Comparison of ENCODE assay signal across 12 cellular contexts in the genomic region with DNA sequence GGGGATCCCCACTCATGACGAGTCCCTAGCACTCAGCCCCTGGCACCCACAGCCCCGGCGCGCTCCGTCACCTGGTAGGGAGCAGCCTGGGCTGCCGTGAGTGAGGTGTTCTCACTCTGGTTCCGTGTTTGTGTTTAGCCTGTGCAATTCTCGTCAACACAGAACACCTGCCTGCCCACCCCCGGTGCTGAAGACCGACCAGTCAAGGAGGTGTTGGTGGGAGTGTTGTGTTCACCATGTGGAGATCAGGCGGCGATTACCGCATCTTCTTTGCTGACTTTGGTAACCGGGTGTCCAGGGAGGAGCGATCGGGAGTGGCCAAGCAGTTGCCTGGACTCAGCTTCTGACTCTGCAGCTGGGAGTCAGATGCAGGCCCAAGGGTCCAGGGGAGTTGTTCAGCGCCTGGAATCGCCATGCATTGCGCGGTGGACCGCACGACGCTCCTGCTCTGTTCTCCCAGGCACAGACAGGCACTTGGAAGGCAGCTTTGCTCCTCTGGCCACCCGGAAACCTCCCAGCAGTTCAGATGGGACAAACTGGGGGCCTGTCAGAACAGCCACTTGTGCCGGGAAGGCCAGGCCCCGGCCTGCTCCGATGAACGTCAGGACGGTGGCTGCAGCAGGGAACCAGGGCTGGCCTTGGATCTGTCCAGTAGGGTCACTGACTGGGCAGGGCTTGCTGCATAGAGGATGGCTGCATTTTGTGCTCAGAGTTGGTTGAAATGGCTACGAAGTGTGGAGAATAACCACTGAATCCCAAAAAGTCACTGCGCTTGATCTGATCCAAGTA. TPM values are rescaled to one million over a fixed set of nuclear protein-coding genes. Genes with fewer than 3 reads are reported as not detected.
DNase-seq lines count a peak whose midpoint lies in the region; ATAC-seq, FAIRE-seq and TF ChIP-seq lines count a peak whose summit lies in the region.
"Had no signal": no experiment of that assay in that cellular context is flagged by ENCODE, and none has a peak within 500 bp of the region (broad histone marks: within the 10 kb centered on the region; RNA-seq: fewer than 3 reads in every experiment).

No MANE protein-coding gene starts in this region.

- intact Hi-C loops in activated CD8-positive, alpha-beta T cell treated with anti-CD3 and anti-CD28 coated beads for 36 hours (cut with micrococcal nuclease), result no loop called here
- intact Hi-C loops in HepG2 (cut with micrococcal nuclease; ENCODE audit: unreplicated experiment), result no loop called here

- no peak for TF ChIP-seq RAD21 in HepG2 (CRISPR knock-in tag; IDR thresholded peaks at IDR 0.05)

- H3K4me1 ChIP-seq in HepG2 (ENCODE audit: insufficient read depth, low read length), result peaks cover 32% of the 10 kb centered on the region

- H3K4me1 Mint-ChIP-seq in activated naive CD4-positive, alpha-beta T cell treated with anti-CD3 and anti-CD28 coated beads, Interleukin-2, amount 10 ng/mL, durations not matched to agents 7 days and 5 days, result peaks cover 30% of the 10 kb centered on the region
- peaks cover 20% of the 10 kb centered on the region for H3K4me1 Mint-ChIP-seq in activated CD8-positive, alpha-beta T cell treated with anti-CD3 and anti-CD28 coated beads for 36 hours (ENCODE audit: low read depth)
- peaks cover 7% of the 10 kb centered on the region for H3K4me1 Mint-ChIP-seq in type B pancreatic cell (ENCODE audit: unreplicated experiment)

- H3K36me3 ChIP-seq in HepG2 (replicated peaks in 1 of 2; ENCODE audit: control insufficient read depth in 1 of 2, insufficient read depth in 2 of 2, low read length in 2 of 2), result peaks cover 0 to 4% of the 10 kb centered on the region in 2 experiments; a peak in 2 of 5 replicates

- no TSS peak for BruUV-seq in HepG2 (replicated peaks; lab: Mats Ljungman, UMichigan)

- H3K9me3 ChIP-seq in HepG2 (ENCODE audit: low read length), result no peaks in the 10 kb centered on the region
- H3K9me3 ChIP-seq: thoracic aorta had no signal

- H2AFZ ChIP-seq in HepG2 (ENCODE audit: low read length), result no peak overlapping the region

- H3K27ac ChIP-seq in HepG2 (ENCODE audit: extremely low read length, insufficient read depth, low read length), result no peak overlapping the region
- H3K27ac ChIP-seq: epithelial cell of prostate had no signal

- H3K27ac Mint-ChIP-seq in activated naive CD4-positive, alpha-beta T cell treated with anti-CD3 and anti-CD28 coated beads, Interleukin-2, amount 10 ng/mL, durations not matched to agents 7 days and 5 days, result peak overlapping the region; percentile 79
- H3K27ac Mint-ChIP-seq in activated CD8-positive, alpha-beta T cell treated with anti-CD3 and anti-CD28 coated beads for 36 hours, result peak overlapping the region; percentile 81
- H3K27ac Mint-ChIP-seq in type B pancreatic cell, result peak overlapping the region; percentile 73

- FAIRE-seq in HepG2 (lab: Jason Lieb, UNC), result no peak

- peak overlapping the region; percentile 87; the same call in 1 of the 2 replicates for H3K9ac ChIP-seq in HepG2 (ENCODE audit: insufficient read depth, low read depth, low read length)

- H3K4me2 ChIP-seq in HepG2 (ENCODE audit: low read depth, low read length), result peak overlapping the region; percentile 82

- peaks cover 5 to 14% of the 10 kb centered on the region in 2 experiments; a peak in 4 of 5 replicates for H3K27me3 ChIP-seq in HepG2 (ENCODE audit: control insufficient read depth in 1 of 2, insufficient read depth in 2 of 2, low read length in 2 of 2)

- DNase-seq in activated naive CD4-positive, alpha-beta T cell treated with anti-CD3 and anti-CD28 coated beads, Interleukin-2, amount 10 ng/mL, durations not matched to agents 7 days and 5 days, result peak; percentile 27
- no peak for DNase-seq in activated naive CD4-positive, alpha-beta T cell (lab: John Stamatoyannopoulos, UW)
- no peak for DNase-seq in activated CD8-positive, alpha-beta T cell treated with anti-CD3 and anti-CD28 coated beads for 36 hours
- DNase-seq in HepG2 (ENCODE audit: low spot score) (no peak), type B pancreatic cell (ENCODE audit: extremely low spot score, unreplicated experiment) (no peak), mucosa of gallbladder (ENCODE audit: low spot score) (no peak), GF-D8 (lab: John Stamatoyannopoulos, UW) (no peak)
- DNase-seq: activated CD4-positive, alpha-beta T cell treated with anti-CD3 and anti-CD28 coated beads for 1 hour; DMS 273 treated with DMSO at 0.1 percent for 48 hours had no signal

- peaks cover 23% of the 10 kb centered on the region for H3K27me3 Mint-ChIP-seq in activated naive CD4-positive, alpha-beta T cell treated with anti-CD3 and anti-CD28 coated beads, Interleukin-2, amount 10 ng/mL, durations not matched to agents 7 days and 5 days
- peaks cover 2% of the 10 kb centered on the region for H3K27me3 Mint-ChIP-seq in activated CD8-positive, alpha-beta T cell treated with anti-CD3 and anti-CD28 coated beads for 36 hours
- H3K27me3 Mint-ChIP-seq in type B pancreatic cell, result no peaks in the 10 kb centered on the region

- 89% methylated on average over 16 of the region's 31 CpGs for WGBS in HepG2 (ENCODE audit: low lambda C conversion rate)

- POLR2A ChIA-PET in activated CD8-positive, alpha-beta T cell treated with anti-CD3 and anti-CD28 coated beads for 36 hours (lab: Charles Lee), result interaction anchor here (0.8 to 3.6 kb wide), 9 partner anchors 8 to 141 kb away, joined by 3 to 31 read pairs (median 5); partner anchors contain the start of genes CEP72 and EXOC3
- POLR2A ChIA-PET in HepG2 (lab: Yijun Ruan, JAX), result interaction anchor here (2.6 kb wide), 1 partner anchor 25 kb away, joined by 14 read pairs; no protein-coding TSS in a partner anchor

- no peak for TF ChIP-seq CTCF in activated CD8-positive, alpha-beta T cell treated with anti-CD3 and anti-CD28 coated beads for 36 hours (IDR thresholded peaks at IDR 0.05)
- TF ChIP-seq CTCF in HepG2 (CRISPR knock-in tag; IDR thresholded peaks at IDR 0.05) (no peak), type B pancreatic cell (conservative IDR thresholded peaks at IDR 0.05) (no peak)

- CTCF ChIA-PET in activated naive CD4-positive, alpha-beta T cell treated with anti-CD3 and anti-CD28 coated beads, Interleukin-2, amount 10 ng/mL, durations not matched to agents 7 days and 5 days (lab: Charles Lee), result interaction anchor here (1.2 to 1.3 kb wide), 2 partner anchors 17 to 24 kb away, joined by 4 to 6 read pairs; no protein-coding TSS in a partner anchor
- CTCF ChIA-PET in activated CD8-positive, alpha-beta T cell treated with anti-CD3 and anti-CD28 coated beads for 36 hours (lab: Charles Lee), result interaction anchor here (1.0 to 3.3 kb wide), 5 partner anchors 20 to 154 kb away, joined by 3 to 28 read pairs (median 4); no protein-coding TSS in a partner anchor
- CTCF ChIA-PET in HepG2 (lab: Yijun Ruan, JAX; ENCODE audit: low intra/inter-chr PET ratio, low total read pairs), result no interaction called here

- in situ Hi-C loops in HepG2 (cut with HindIII; ENCODE audit: extremely low pct_ligation_motif_present, low pct_unique_long_range_greater_than_20kb), result no loop called here

- no peaks in the 10 kb centered on the region for H3K9me3 Mint-ChIP-seq in activated naive CD4-positive, alpha-beta T cell treated with anti-CD3 and anti-CD28 coated beads, Interleukin-2, amount 10 ng/mL, durations not matched to agents 7 days and 5 days
- H3K9me3 Mint-ChIP-seq in activated CD8-positive, alpha-beta T cell treated with anti-CD3 and anti-CD28 coated beads for 36 hours, result no peaks in the 10 kb centered on the region
- H3K9me3 Mint-ChIP-seq in type B pancreatic cell, result no peaks in the 10 kb centered on the region

- peaks cover 3% of the 10 kb centered on the region for H3K79me2 ChIP-seq in HepG2 (ENCODE audit: insufficient read depth, low read length)

- no peak for TF ChIP-seq POLR2A in HepG2 (IDR thresholded peaks at IDR 0.05; ENCODE audit: insufficient read depth in 1 of 2, low read depth in 2 of 2, low read length in 2 of 2)

- H3K4me3 Mint-ChIP-seq in activated naive CD4-positive, alpha-beta T cell treated with anti-CD3 and anti-CD28 coated beads, Interleukin-2, amount 10 ng/mL, durations not matched to agents 7 days and 5 days, result peak overlapping the region; percentile 75
- peak overlapping the region; percentile 90 for H3K4me3 Mint-ChIP-seq in activated CD8-positive, alpha-beta T cell treated with anti-CD3 and anti-CD28 coated beads for 36 hours
- peak overlapping the region; percentile 78 for H3K4me3 Mint-ChIP-seq in type B pancreatic cell

- TF ChIP-seq EP300 in HepG2 (IDR thresholded peaks at IDR 0.05; ENCODE audit: low read depth in 2 of 2, low read length in 2 of 2) (no peak), HepG2 (CRISPR knock-in tag; IDR thresholded peaks at IDR 0.05; ENCODE audit: borderline replicate concordance) (no peak)

- peaks cover 15% of the 10 kb centered on the region for H3K36me3 Mint-ChIP-seq in activated naive CD4-positive, alpha-beta T cell treated with anti-CD3 and anti-CD28 coated beads, Interleukin-2, amount 10 ng/mL, durations not matched to agents 7 days and 5 days
- H3K36me3 Mint-ChIP-seq in activated CD8-positive, alpha-beta T cell treated with anti-CD3 and anti-CD28 coated beads for 36 hours (ENCODE audit: low read depth), result peaks cover 33% of the 10 kb centered on the region
- H3K36me3 Mint-ChIP-seq in type B pancreatic cell, result no peaks in the 10 kb centered on the region

- peaks cover 4% of the 10 kb centered on the region; the same call in 1 of the 2 replicates for H4K20me1 ChIP-seq in HepG2 (ENCODE audit: insufficient read depth, low read length)

- H3K4me3 ChIP-seq in HepG2 (replicated peaks in 1 of 3; ENCODE audit: insufficient read depth in 1 of 3, low read depth in 2 of 3, low read length in 3 of 3), result peak overlapping the region in 1 of 3 experiments; percentile 52; a peak in 1 of 6 replicates

- ATAC-seq in activated CD8-positive, alpha-beta T cell treated with anti-CD3 and anti-CD28 coated beads for 36 hours, result no peak
- ATAC-seq in HepG2, result no peak
- ATAC-seq in GM18520 (IDR thresholded peaks at IDR 0.05; ENCODE audit: unreplicated experiment), result no peak

RNA-seq across cellular contexts. Expression of gene EXOC3, which starts 28.2 kb away (rescaled TPM):
- 10 to 100 TPM; 65.9 to 67.6 TPM for total RNA-seq in activated CD8-positive, alpha-beta T cell treated with anti-CD3 and anti-CD28 coated beads for 36 hours
- 16.0 and 20.5 TPM in 2 replicates for total RNA-seq in HepG2 (2016; rRNA removed; fragmentation: Illumina TruSeq; extraction: Trizol)
- 7.2 and 7.9 TPM in 2 replicates for total RNA-seq in HepG2 (2016; cell fraction: cytosol; rRNA removed; fragmentation: Illumina TruSeq; extraction: Trizol; ENCODE audit: low read depth)
- 14.6 and 19.5 TPM in 2 replicates for total RNA-seq in HepG2 (2016; cell fraction: insoluble cytoplasmic fraction; rRNA removed; fragmentation: Illumina TruSeq; extraction: Trizol)
- total RNA-seq in HepG2 (2016; cell fraction: membrane; rRNA removed; fragmentation: Illumina TruSeq; extraction: Trizol), result 13.8 and 14.1 TPM in 2 replicates
- total RNA-seq in HepG2 (2016; cell fraction: nucleus; rRNA removed; fragmentation: Illumina TruSeq; extraction: Trizol), result 11.2 and 13.3 TPM in 2 replicates
- polyA plus RNA-seq in HepG2 (2011; rRNA removed), result 9.2 and 11.8 TPM in 2 replicates
- 6.8 and 8.3 TPM in 2 replicates for polyA plus RNA-seq in HepG2 (2011; cell fraction: cytosol; rRNA removed)
- 26.9 and 28.5 TPM in 2 replicates for polyA plus RNA-seq in HepG2 (2011; cell fraction: nucleus; rRNA removed)
- polyA plus RNA-seq in HepG2 (2012), result 14.6 and 15.2 TPM in 2 replicates
- 5.5 and 5.9 TPM in 2 replicates for polyA plus RNA-seq in HepG2 (2016; cell fraction: cytosol; fragmentation: Illumina TruSeq; extraction: Trizol; ENCODE audit: low read depth)
- polyA plus RNA-seq in HepG2 (2016; cell fraction: insoluble cytoplasmic fraction; fragmentation: Illumina TruSeq; extraction: Trizol; ENCODE audit: low read depth), result 14.3 and 16.5 TPM in 2 replicates
- 7.8 and 8.8 TPM in 2 replicates for polyA plus RNA-seq in HepG2 (2016; cell fraction: membrane; fragmentation: Illumina TruSeq; extraction: Trizol; ENCODE audit: low read depth)
- polyA plus RNA-seq in HepG2 (2016; cell fraction: nucleus; fragmentation: Illumina TruSeq; extraction: Trizol; ENCODE audit: insufficient read depth, low read depth), result 28.1 and 32.7 TPM in 2 replicates
- 15.9 and 55.4 TPM in 2 replicates for polyA minus RNA-seq in HepG2 (2011; rRNA and poly(A)+ RNA removed; ENCODE audit: low replicate concordance)
- 6.1 and 7.2 TPM in 2 replicates for polyA minus RNA-seq in HepG2 (2011; cell fraction: cytosol; rRNA and poly(A)+ RNA removed)
- polyA minus RNA-seq in HepG2 (2011; cell fraction: nucleus; rRNA and poly(A)+ RNA removed), result 12.9 and 14.2 TPM in 2 replicates
- total RNA-seq in type B pancreatic cell (ENCODE audit: low replicate concordance), result 62.9 and 64.6 TPM in 2 replicates
- total RNA-seq in mucosa of gallbladder, result 71.6 TPM

RNA-seq across cellular contexts. Expression of gene SLC9A3, which starts 53.1 kb away (rescaled TPM):
- total RNA-seq in activated CD8-positive, alpha-beta T cell treated with anti-CD3 and anti-CD28 coated beads for 36 hours, result 1 to 10 TPM; 3.2 to 3.3 TPM
- total RNA-seq in HepG2 (2016; rRNA removed; fragmentation: Illumina TruSeq; extraction: Trizol) (1.2 and 1.8 TPM in 2 replicates), type B pancreatic cell (ENCODE audit: low replicate concordance) (6.4 and 8.0 TPM in 2 replicates), mucosa of gallbladder (537 TPM)
- 0.30 and 0.35 TPM in 2 replicates for total RNA-seq in HepG2 (2016; cell fraction: cytosol; rRNA removed; fragmentation: Illumina TruSeq; extraction: Trizol; ENCODE audit: low read depth)
- 1.3 and 1.6 TPM in 2 replicates for total RNA-seq in HepG2 (2016; cell fraction: insoluble cytoplasmic fraction; rRNA removed; fragmentation: Illumina TruSeq; extraction: Trizol)
- 1.5 and 1.9 TPM in 2 replicates for total RNA-seq in HepG2 (2016; cell fraction: membrane; rRNA removed; fragmentation: Illumina TruSeq; extraction: Trizol)
- 1.1 and 1.2 TPM in 2 replicates for total RNA-seq in HepG2 (2016; cell fraction: nucleus; rRNA removed; fragmentation: Illumina TruSeq; extraction: Trizol)
- polyA plus RNA-seq in HepG2 (2011; rRNA removed), result 1.5 and 1.9 TPM in 2 replicates
- 1.4 TPM in 2 replicates for polyA plus RNA-seq in HepG2 (2011; cell fraction: cytosol; rRNA removed)
- 2.2 and 2.4 TPM in 2 replicates for polyA plus RNA-seq in HepG2 (2011; cell fraction: nucleus; rRNA removed)
- 1.1 and 1.4 TPM in 2 replicates for polyA plus RNA-seq in HepG2 (2012)
- polyA plus RNA-seq in HepG2 (2016; cell fraction: cytosol; fragmentation: Illumina TruSeq; extraction: Trizol; ENCODE audit: low read depth), result 0.37 and 0.43 TPM in 2 replicates
- polyA plus RNA-seq in HepG2 (2016; cell fraction: insoluble cytoplasmic fraction; fragmentation: Illumina TruSeq; extraction: Trizol; ENCODE audit: low read depth), result 1.7 and 1.8 TPM in 2 replicates
- 1.4 and 1.6 TPM in 2 replicates for polyA plus RNA-seq in HepG2 (2016; cell fraction: membrane; fragmentation: Illumina TruSeq; extraction: Trizol; ENCODE audit: low read depth)
- polyA plus RNA-seq in HepG2 (2016; cell fraction: nucleus; fragmentation: Illumina TruSeq; extraction: Trizol; ENCODE audit: insufficient read depth, low read depth), result 1.9 and 2.4 TPM in 2 replicates
- polyA minus RNA-seq in HepG2 (2011; rRNA and poly(A)+ RNA removed; ENCODE audit: low replicate concordance), result 0.76 and 1.0 TPM in 2 replicates
- polyA minus RNA-seq in HepG2 (2011; cell fraction: cytosol; rRNA and poly(A)+ RNA removed), result 0.35 and 0.49 TPM in 2 replicates
- polyA minus RNA-seq in HepG2 (2011; cell fraction: nucleus; rRNA and poly(A)+ RNA removed), result 0.99 and 1.0 TPM in 2 replicates

Comparison
In these comparisons a context has a peak if more than half of its experiments do, and no peak if none do; other contexts are left out.
1. RNA of gene SLC9A3, which starts 53.1 kb away (total RNA-seq): 537 TPM in mucosa of gallbladder (single experiment); 6.4 to 8.0 TPM in type B pancreatic cell, 3.2 to 3.3 TPM in activated CD8-positive, alpha-beta T cell treated with anti-CD3 and anti-CD28 coated beads for 36 hours and 0.30 to 1.9 TPM in HepG2; every median in the first group is over 10 times any median in the second.
2. Peak in every context shown above with its lines, with median percentiles within 50 percentile points of each other: H3K27ac Mint-ChIP-seq and H3K4me3 Mint-ChIP-seq.